ENCODE assay signal across 14 cellular contexts in genomic region chr7:23235688-23236280, GRCh38. TPM values are rescaled to one million over a fixed set of nuclear protein-coding genes. Genes with fewer than 3 reads are reported as not detected.
A peak's percentile ranks its signal among the peaks of the same experiment; 100 is the strongest.
DNase-seq lines count a peak whose midpoint lies in the region; ATAC-seq and TF ChIP-seq lines count a peak whose summit lies in the region.
"Had no signal": no experiment of that assay in that cellular context is flagged by ENCODE, and none has a peak within 500 bp of the region (broad histone marks: within the 10 kb centered on the region; RNA-seq: fewer than 3 reads in every experiment).

No MANE protein-coding gene starts in this region.

- no peak for TF ChIP-seq EP300 in SK-N-SH (IDR thresholded peaks at IDR 0.05; ENCODE audit: borderline replicate concordance in 1 of 2, low read depth in 1 of 2, low read length in 1 of 2)

- H2AFZ ChIP-seq in SK-N-SH (ENCODE audit: low read depth) = no peak overlapping the region
- H2AFZ ChIP-seq: PC-9 had no signal

- no peaks in the 10 kb centered on the region for H3K9me3 ChIP-seq in SK-N-SH
- no peaks in the 10 kb centered on the region for H3K9me3 ChIP-seq in uterus
- H3K9me3 ChIP-seq in WERI-Rb-1 (ENCODE audit: severe bottlenecking) = no peaks in the 10 kb centered on the region
- H3K9me3 ChIP-seq: transverse colon had no signal

- no peaks in the 10 kb centered on the region for H3K9me2 ChIP-seq in SK-N-SH

- no peaks in the 10 kb centered on the region for H3K79me2 ChIP-seq in SK-N-SH (ENCODE audit: insufficient read depth)

- 77% methylated on average over 6 of the region's 6 CpGs for WGBS in SK-N-SH (ENCODE audit: low lambda C conversion rate)

- ATAC-seq in SK-N-SH treated with all-trans-retinoic acid at 6 μM for 48 hours = peak; percentile 56
- peak; percentile 94 for ATAC-seq in left ventricle myocardium superior
- ATAC-seq: activated naive CD8-positive, alpha-beta T cell treated with anti-CD3 and anti-CD28 coated beads, Interleukin-2, amount 50 U/mL, for 24 hours had no signal

- no peak overlapping the region for H3K4me2 ChIP-seq in SK-N-SH
- H3K4me2 ChIP-seq: PC-9 had no signal

- TF ChIP-seq POLR2A in uterus (IDR thresholded peaks at IDR 0.05) = no peak

- in situ Hi-C loops in astrocyte of the spinal cord (cut with HindIII; ENCODE audit: low sequenced_read_pairs) = no loop called here

- intact Hi-C loops in left ventricle myocardium superior (cut with micrococcal nuclease) (no loop called here), uterus (cut with DNase I; ENCODE audit: low total_unique reads) (no loop called here)

- H4K20me1 ChIP-seq in SK-N-SH (ENCODE audit: insufficient read depth) = no peaks in the 10 kb centered on the region

- DNase-seq in SK-N-SH = no peak
- peak; percentile 46 for DNase-seq in astrocyte of the spinal cord (ENCODE audit: low read depth, low spot score)
- DNase-seq in left ventricle myocardium superior = peak; percentile 68
- DNase-seq in uterus = peak; percentile 36 to 62
- DNase-seq in OCI-M1 (lab: John Stamatoyannopoulos, UW) = no peak
- DNase-seq in WERI-Rb-1 = no peak
- no peak for DNase-seq in islet precursor cell
- DNase-seq: activated naive CD8-positive, alpha-beta T cell treated with anti-CD3 and anti-CD28 coated beads, Interleukin-2, amount 50 U/mL, for 24 hours; naive B cell; NCI-H2081; transverse colon had no signal

- no peak overlapping the region for H3K9ac ChIP-seq in SK-N-SH

- H3K4me1 ChIP-seq in SK-N-SH (ENCODE audit: control insufficient read depth in 1 of 2, insufficient read depth in 2 of 2, low read depth in 1 of 2, low read length in 1 of 2) (no peaks in the 10 kb centered on the region), uterus (no peaks in the 10 kb centered on the region)
- H3K4me1 ChIP-seq: transverse colon had no signal

- no peak for TF ChIP-seq CTCF in SK-N-SH (IDR thresholded peaks at IDR 0.05)
- TF ChIP-seq CTCF in astrocyte of the spinal cord (IDR thresholded peaks at IDR 0.05; ENCODE audit: low read depth, low read length) = no peak
- TF ChIP-seq CTCF in uterus (IDR thresholded peaks at IDR 0.05) = no peak
- no peak for TF ChIP-seq CTCF in WERI-Rb-1 (IDR thresholded peaks at IDR 0.05; ENCODE audit: low read depth, low read length)

- H3K27me3 ChIP-seq in SK-N-SH (ENCODE audit: insufficient read depth) (no peaks in the 10 kb centered on the region), uterus (no peaks in the 10 kb centered on the region), WERI-Rb-1 (ENCODE audit: insufficient read depth, low read depth, severe bottlenecking) (no peaks in the 10 kb centered on the region)
- H3K27me3 ChIP-seq: transverse colon had no signal

- TF ChIP-seq RAD21 in SK-N-SH (IDR thresholded peaks at IDR 0.05; ENCODE audit: low read length) = no peak

- H3K27ac ChIP-seq in SK-N-SH (ENCODE audit: low read depth in 2 of 2, low read length in 1 of 2) = no peak overlapping the region
- H3K27ac ChIP-seq in uterus = no peak overlapping the region
- no peak overlapping the region for H3K27ac ChIP-seq in WERI-Rb-1
- H3K27ac ChIP-seq: PC-9 had no signal

- H3F3A ChIP-seq in SK-N-SH (replicated peaks; ENCODE audit: insufficient read depth) = no peaks in the 10 kb centered on the region

- CTCF ChIA-PET in SK-N-SH (lab: Yijun Ruan, JAX) = no interaction called here

- no peak overlapping the region for H3K4me3 ChIP-seq in SK-N-SH (ENCODE audit: low read depth in 2 of 2, low read length in 1 of 2)
- H3K4me3 ChIP-seq in astrocyte of the spinal cord (ENCODE audit: low read depth, low read length) = no peak overlapping the region
- no peak overlapping the region for H3K4me3 ChIP-seq in uterus
- H3K4me3 ChIP-seq in WERI-Rb-1 (ENCODE audit: low read depth, low read length) = no peak overlapping the region
- H3K4me3 ChIP-seq: PC-9, skin epidermis, transverse colon had no signal

- H3K36me3 ChIP-seq in SK-N-SH (replicated peaks in 1 of 2; ENCODE audit: control insufficient read depth in 1 of 2, insufficient read depth in 2 of 2, low read length in 1 of 2) (no peaks in the 10 kb centered on the region), uterus (no peaks in the 10 kb centered on the region), WERI-Rb-1 (no peaks in the 10 kb centered on the region)
- H3K36me3 ChIP-seq: transverse colon had no signal

- POLR2A ChIA-PET in SK-N-SH (lab: Yijun Ruan, JAX) = no interaction called here

TF ChIP-seq in SK-N-SH treated with all-trans-retinoic acid at 6 μM for 48 hours, 23 proteins besides CTCF, POLR2A, EP300 and RAD21:
- TF ChIP-seq TOX (CRISPR knock-in tag; IDR thresholded peaks at IDR 0.05; ENCODE audit: borderline replicate concordance) (no peak), ISL1 (CRISPR knock-in tag; IDR thresholded peaks at IDR 0.05) (peak; percentile 66)

TF ChIP-seq in SK-N-SH, 30 proteins besides CTCF, POLR2A, EP300 and RAD21 (continues in another document):
- TF ChIP-seq FOSL2 (IDR thresholded peaks at IDR 0.05; ENCODE audit: borderline replicate concordance, low read depth) (no peak), TEAD4 (IDR thresholded peaks at IDR 0.05; ENCODE audit: borderline replicate concordance, insufficient read depth) (no peak), RFX5 (IDR thresholded peaks at IDR 0.05; ENCODE audit: low read length) (no peak), POLR2AphosphoS5 (IDR thresholded peaks at IDR 0.05; ENCODE audit: low read depth, low read length) (no peak), NFIC (IDR thresholded peaks at IDR 0.05; ENCODE audit: borderline replicate concordance) (no peak), GABPA (IDR thresholded peaks at IDR 0.05; ENCODE audit: low read depth) (no peak), SIN3A (IDR thresholded peaks at IDR 0.05; ENCODE audit: borderline replicate concordance, low read depth, low read length) (no peak), JUND (IDR thresholded peaks at IDR 0.05) (no peak), IRF3 (IDR thresholded peaks at IDR 0.05; ENCODE audit: low read depth, low read length) (no peak), NRF1 (IDR thresholded peaks at IDR 0.05; ENCODE audit: low read depth, low read length) (no peak), TAF1 (IDR thresholded peaks at IDR 0.05; ENCODE audit: borderline replicate concordance, low read depth, low read length) (no peak), MEF2A (IDR thresholded peaks at IDR 0.05; ENCODE audit: borderline replicate concordance, low read depth) (no peak)
- TF ChIP-seq, protein P1, sequence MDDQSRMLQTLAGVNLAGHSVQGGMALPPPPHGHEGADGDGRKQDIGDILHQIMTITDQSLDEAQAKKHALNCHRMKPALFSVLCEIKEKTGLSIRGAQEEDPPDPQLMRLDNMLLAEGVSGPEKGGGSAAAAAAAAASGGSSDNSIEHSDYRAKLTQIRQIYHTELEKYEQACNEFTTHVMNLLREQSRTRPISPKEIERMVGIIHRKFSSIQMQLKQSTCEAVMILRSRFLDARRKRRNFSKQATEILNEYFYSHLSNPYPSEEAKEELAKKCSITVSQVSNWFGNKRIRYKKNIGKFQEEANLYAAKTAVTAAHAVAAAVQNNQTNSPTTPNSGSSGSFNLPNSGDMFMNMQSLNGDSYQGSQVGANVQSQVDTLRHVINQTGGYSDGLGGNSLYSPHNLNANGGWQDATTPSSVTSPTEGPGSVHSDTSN (IDR thresholded peaks at IDR 0.05) = no peak
- TF ChIP-seq, protein P2, sequence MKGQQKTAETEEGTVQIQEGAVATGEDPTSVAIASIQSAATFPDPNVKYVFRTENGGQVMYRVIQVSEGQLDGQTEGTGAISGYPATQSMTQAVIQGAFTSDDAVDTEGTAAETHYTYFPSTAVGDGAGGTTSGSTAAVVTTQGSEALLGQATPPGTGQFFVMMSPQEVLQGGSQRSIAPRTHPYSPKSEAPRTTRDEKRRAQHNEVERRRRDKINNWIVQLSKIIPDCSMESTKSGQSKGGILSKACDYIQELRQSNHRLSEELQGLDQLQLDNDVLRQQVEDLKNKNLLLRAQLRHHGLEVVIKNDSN (IDR thresholded peaks at IDR 0.05; ENCODE audit: borderline replicate concordance, low read depth) = no peak
- TF ChIP-seq, protein P3, sequence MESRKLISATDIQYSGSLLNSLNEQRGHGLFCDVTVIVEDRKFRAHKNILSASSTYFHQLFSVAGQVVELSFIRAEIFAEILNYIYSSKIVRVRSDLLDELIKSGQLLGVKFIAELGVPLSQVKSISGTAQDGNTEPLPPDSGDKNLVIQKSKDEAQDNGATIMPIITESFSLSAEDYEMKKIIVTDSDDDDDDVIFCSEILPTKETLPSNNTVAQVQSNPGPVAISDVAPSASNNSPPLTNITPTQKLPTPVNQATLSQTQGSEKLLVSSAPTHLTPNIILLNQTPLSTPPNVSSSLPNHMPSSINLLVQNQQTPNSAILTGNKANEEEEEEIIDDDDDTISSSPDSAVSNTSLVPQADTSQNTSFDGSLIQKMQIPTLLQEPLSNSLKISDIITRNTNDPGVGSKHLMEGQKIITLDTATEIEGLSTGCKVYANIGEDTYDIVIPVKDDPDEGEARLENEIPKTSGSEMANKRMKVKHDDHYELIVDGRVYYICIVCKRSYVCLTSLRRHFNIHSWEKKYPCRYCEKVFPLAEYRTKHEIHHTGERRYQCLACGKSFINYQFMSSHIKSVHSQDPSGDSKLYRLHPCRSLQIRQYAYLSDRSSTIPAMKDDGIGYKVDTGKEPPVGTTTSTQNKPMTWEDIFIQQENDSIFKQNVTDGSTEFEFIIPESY (IDR thresholded peaks at IDR 0.05; ENCODE audit: borderline replicate concordance, low read depth) = no peak

RNA-seq across cellular contexts. Expression of gene GPNMB, which starts 10.8 kb away (rescaled TPM):
- polyA plus RNA-seq in SK-N-SH (2012; rRNA removed) = 13.8 and 24.9 TPM in 2 replicates
- polyA plus RNA-seq in SK-N-SH (2012; cell fraction: cytosol; rRNA removed) = 20.2 and 21.9 TPM in 2 replicates
- polyA plus RNA-seq in SK-N-SH (2012; cell fraction: nucleus; rRNA removed) = 14.1 and 23.9 TPM in 2 replicates
- total RNA-seq in left ventricle myocardium superior (339 TPM), uterus (100 to 1,000 TPM in 2 of 4 donors, 10 to 100 TPM in 2; 42.5 to 127 (median 93.7) TPM)

RNA-seq across cellular contexts. Expression of gene NUP42, which starts 53.9 kb away (rescaled TPM):
- 22.7 and 38.1 TPM in 2 replicates for polyA plus RNA-seq in SK-N-SH (2012; rRNA removed)
- polyA plus RNA-seq in SK-N-SH (2012; cell fraction: cytosol; rRNA removed) = 24.0 and 27.3 TPM in 2 replicates
- polyA plus RNA-seq in SK-N-SH (2012; cell fraction: nucleus; rRNA removed) = 28.1 and 59.6 TPM in 2 replicates
- 26.6 TPM for total RNA-seq in left ventricle myocardium superior
- 10 to 100 TPM; 20.6 to 58.3 (median 36.1) TPM for total RNA-seq in uterus

Comparison
In these comparisons a context has a peak if more than half of its experiments do, and no peak if none do; other contexts are left out.
1. DNase-seq: peak in astrocyte of the spinal cord (single experiment), left ventricle myocardium superior (single experiment) and uterus (2 of 2); none in SK-N-SH (single experiment), OCI-M1 (single experiment), WERI-Rb-1 (single experiment) and islet precursor cell (single experiment).